ENCODE assay signal across 18 cellular contexts in genomic region chr17:21165922-21166598, GRCh38. TPM values are rescaled to one million over a fixed set of nuclear protein-coding genes. Genes with fewer than 3 reads are reported as not detected.
DNase-seq lines count a peak whose midpoint lies in the region; ATAC-seq and TF ChIP-seq lines count a peak whose summit lies in the region.
"Had no signal": no experiment of that assay in that cellular context is flagged by ENCODE, and none has a peak within 500 bp of the region (broad histone marks: within the 10 kb centered on the region; RNA-seq: fewer than 3 reads in every experiment).

No MANE protein-coding gene starts in this region.

- H3K27me3 ChIP-seq in upper lobe of left lung = no peaks in the 10 kb centered on the region

- peak overlapping the region; percentile 31 to 71 (median 56) for H3K27ac ChIP-seq in upper lobe of left lung
- H3K27ac ChIP-seq: KMS-11 had no signal

- TF ChIP-seq CTCF in chondrocyte (IDR thresholded peaks at IDR 0.05) (no peak), osteocyte (IDR thresholded peaks at IDR 0.05) (no peak), upper lobe of left lung (IDR thresholded peaks at IDR 0.05) (no peak)

- H3K27me3 Mint-ChIP-seq in chondrocyte (ENCODE audit: low read depth) (no peaks in the 10 kb centered on the region), osteocyte (ENCODE audit: unreplicated experiment) (no peaks in the 10 kb centered on the region)
- no peaks in the 10 kb centered on the region for H3K27me3 Mint-ChIP-seq in activated CD4-positive, alpha-beta T cell treated with anti-CD3 and anti-CD28 coated beads, Interleukin-2, amount 10 ng/mL, durations not matched to agents 24 days and 14 days
- H3K27me3 Mint-ChIP-seq: B cell; effector memory CD8-positive, alpha-beta T cell; memory B cell had no signal

- peak overlapping the region; percentile 90 for H3K27ac Mint-ChIP-seq in chondrocyte (ENCODE audit: unreplicated experiment)
- no peak overlapping the region for H3K27ac Mint-ChIP-seq in osteocyte (ENCODE audit: unreplicated experiment)
- no peak overlapping the region for H3K27ac Mint-ChIP-seq in activated CD4-positive, alpha-beta T cell treated with anti-CD3 and anti-CD28 coated beads, Interleukin-2, amount 10 ng/mL, durations not matched to agents 24 days and 14 days
- H3K27ac Mint-ChIP-seq: activated naive CD4-positive, alpha-beta T cell treated with anti-CD3 and anti-CD28 coated beads for 36 hours; B cell; memory B cell had no signal

- H3K9me3 Mint-ChIP-seq in chondrocyte (ENCODE audit: low read depth) = no peaks in the 10 kb centered on the region
- no peaks in the 10 kb centered on the region for H3K9me3 Mint-ChIP-seq in osteocyte (ENCODE audit: unreplicated experiment)
- no peaks in the 10 kb centered on the region for H3K9me3 Mint-ChIP-seq in activated CD4-positive, alpha-beta T cell treated with anti-CD3 and anti-CD28 coated beads, Interleukin-2, amount 10 ng/mL, durations not matched to agents 24 days and 14 days
- H3K9me3 Mint-ChIP-seq: activated naive CD4-positive, alpha-beta T cell treated with anti-CD3 and anti-CD28 coated beads for 36 hours; effector memory CD8-positive, alpha-beta T cell; memory B cell had no signal

- intact Hi-C loops in left ventricle myocardium superior (cut with micrococcal nuclease) = no loop called here
- intact Hi-C loops in activated CD4-positive, alpha-beta T cell treated with anti-CD3 and anti-CD28 coated beads, Interleukin-2, amount 10 ng/mL, durations not matched to agents 24 days and 14 days (cut with micrococcal nuclease) = no loop called here

- H3K4me3 Mint-ChIP-seq in chondrocyte (ENCODE audit: unreplicated experiment) (peak overlapping the region; percentile 44), osteocyte (ENCODE audit: unreplicated experiment) (no peak overlapping the region)
- no peak overlapping the region for H3K4me3 Mint-ChIP-seq in activated CD4-positive, alpha-beta T cell treated with anti-CD3 and anti-CD28 coated beads, Interleukin-2, amount 10 ng/mL, durations not matched to agents 24 days and 14 days
- H3K4me3 Mint-ChIP-seq: activated naive CD4-positive, alpha-beta T cell treated with anti-CD3 and anti-CD28 coated beads for 36 hours; B cell; effector memory CD8-positive, alpha-beta T cell; memory B cell had no signal

- TF ChIP-seq POLR2A in upper lobe of left lung (IDR thresholded peaks at IDR 0.05) = no peak

- no peak for DNase-seq in chondrocyte (ENCODE audit: low spot score)
- peak; percentile 87 for DNase-seq in left ventricle myocardium superior
- peak; percentile 53 for DNase-seq in osteocyte (ENCODE audit: extremely low spot score, unreplicated experiment)
- DNase-seq in upper lobe of left lung = no peak
- no peak for DNase-seq in islet precursor cell
- no peak for DNase-seq in activated CD4-positive, alpha-beta T cell treated with anti-CD3 and anti-CD28 coated beads, Interleukin-2, amount 10 ng/mL, durations not matched to agents 24 days and 14 days
- DNase-seq: activated CD4-positive, CD25-positive, alpha-beta regulatory T cell; activated naive CD4-positive, alpha-beta T cell treated with anti-CD3 and anti-CD28 coated beads for 36 hours; DMS 273 treated with DMSO at 0.1 percent for 48 hours; effector memory CD8-positive, alpha-beta T cell; foreskin melanocyte; SIG-M5; stimulated activated naive CD4-positive, alpha-beta T cell had no signal

- H3K36me3 ChIP-seq in upper lobe of left lung = no peaks in the 10 kb centered on the region

- peaks cover 17 to 36% (median 24%) of the 10 kb centered on the region in 4 donors for H3K4me1 ChIP-seq in upper lobe of left lung

- ATAC-seq in left ventricle myocardium superior = peak; percentile 87
- no peak for ATAC-seq in upper lobe of left lung (ENCODE audit: low FRiP score in 2 of 2)
- ATAC-seq in HG03039 (IDR thresholded peaks at IDR 0.05; ENCODE audit: unreplicated experiment) = no peak
- ATAC-seq in GM19463 (IDR thresholded peaks at IDR 0.05; ENCODE audit: unreplicated experiment) = no peak
- ATAC-seq: effector memory CD8-positive, alpha-beta T cell had no signal

- H3K9me3 ChIP-seq in upper lobe of left lung = no peaks in the 10 kb centered on the region

- no peak overlapping the region for H3K4me3 ChIP-seq in upper lobe of left lung

- peaks cover 78% of the 10 kb centered on the region for H3K4me1 Mint-ChIP-seq in chondrocyte (ENCODE audit: low read depth)
- H3K4me1 Mint-ChIP-seq in osteocyte (ENCODE audit: unreplicated experiment) = peaks cover 10% of the 10 kb centered on the region
- peaks cover 7% of the 10 kb centered on the region for H3K4me1 Mint-ChIP-seq in activated CD4-positive, alpha-beta T cell treated with anti-CD3 and anti-CD28 coated beads, Interleukin-2, amount 10 ng/mL, durations not matched to agents 24 days and 14 days

- WGBS in upper lobe of left lung, 2 donors = 85 to 88% methylated on average over 11 of the region's 11 CpGs

- H3K36me3 Mint-ChIP-seq in chondrocyte (ENCODE audit: low read depth) = peaks cover 1% of the 10 kb centered on the region
- peaks cover 2% of the 10 kb centered on the region for H3K36me3 Mint-ChIP-seq in osteocyte (ENCODE audit: unreplicated experiment)
- H3K36me3 Mint-ChIP-seq in activated CD4-positive, alpha-beta T cell treated with anti-CD3 and anti-CD28 coated beads, Interleukin-2, amount 10 ng/mL, durations not matched to agents 24 days and 14 days (ENCODE audit: low read depth) = peaks cover 2% of the 10 kb centered on the region
- H3K36me3 Mint-ChIP-seq: memory B cell had no signal

- no peak for TF ChIP-seq EP300 in upper lobe of left lung (IDR thresholded peaks at IDR 0.05)

RNA-seq across cellular contexts. Expression of gene DHRS7B, which starts 39.3 kb away (rescaled TPM):
- total RNA-seq in chondrocyte (17.1 to 24.7 TPM (median 20.2 TPM) in 3 replicates), left ventricle myocardium superior (18.6 TPM), osteocyte (15.7 and 20.1 TPM in 2 replicates), upper lobe of left lung (10 to 100 TPM; 16.8 to 47.2 (median 30.2) TPM)
- total RNA-seq in activated CD4-positive, alpha-beta T cell treated with anti-CD3 and anti-CD28 coated beads, Interleukin-2, amount 10 ng/mL, durations not matched to agents 24 days and 14 days = 19.4 and 22.8 TPM in 2 replicates

RNA-seq across cellular contexts. Expression of gene TMEM11, which starts 47.9 kb away (rescaled TPM):
- total RNA-seq in chondrocyte (24.3 to 28.1 TPM (median 24.7 TPM) in 3 replicates), left ventricle myocardium superior (31.5 TPM), osteocyte (20.4 and 21.5 TPM in 2 replicates), upper lobe of left lung (10 to 100 TPM; 13.0 to 38.9 (median 21.6) TPM)
- total RNA-seq in activated CD4-positive, alpha-beta T cell treated with anti-CD3 and anti-CD28 coated beads, Interleukin-2, amount 10 ng/mL, durations not matched to agents 24 days and 14 days = 33.5 and 34.7 TPM in 2 replicates

Comparison
In these comparisons a context has a peak if more than half of its experiments do, and no peak if none do; other contexts are left out.
1. DNase-seq: peak in left ventricle myocardium superior (single experiment) and osteocyte (single experiment); none in chondrocyte (single experiment), upper lobe of left lung (0 of 2), islet precursor cell (single experiment) and activated CD4-positive, alpha-beta T cell treated with anti-CD3 and anti-CD28 coated beads, Interleukin-2, amount 10 ng/mL, durations not matched to agents 24 days and 14 days (single experiment).